Comparison of ENCODE assay signal across 10 cellular contexts in the genomic region with DNA sequence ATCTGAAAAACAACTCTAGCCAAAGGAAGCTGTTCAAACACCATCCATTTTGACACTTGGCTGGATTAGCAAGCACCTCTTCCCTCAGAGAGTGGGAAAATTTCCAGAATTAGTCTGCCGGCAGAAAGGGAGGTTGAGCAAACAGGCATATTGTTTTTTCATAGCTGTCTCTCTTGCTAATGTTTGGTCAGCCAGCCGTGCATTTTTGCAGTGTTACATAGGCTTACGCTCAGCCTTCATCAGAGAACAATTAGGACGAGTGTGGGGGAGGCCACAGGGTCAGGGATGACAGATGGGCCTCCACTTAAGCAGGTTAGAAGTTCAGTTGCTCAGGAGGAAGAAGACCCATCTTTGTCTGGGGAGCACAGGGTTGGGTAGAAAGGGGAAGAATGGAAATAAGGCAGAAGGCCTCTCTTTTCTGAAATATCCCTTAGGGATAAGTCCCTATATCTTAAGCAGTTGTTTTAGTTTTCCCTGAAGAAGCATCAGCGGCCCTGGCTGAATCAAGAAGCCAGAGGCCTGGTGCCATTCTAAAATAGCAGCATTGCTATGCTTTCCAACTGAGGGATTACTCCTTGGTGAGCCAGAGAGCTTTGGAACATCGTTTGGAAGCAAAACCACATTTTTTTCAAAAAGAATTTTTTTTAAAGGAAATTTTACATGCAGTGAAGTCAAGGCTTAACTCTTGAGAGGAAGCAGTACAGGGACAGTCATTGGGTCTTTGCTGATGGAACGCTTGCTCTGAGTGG.
DNase-seq lines count a peak whose midpoint lies in the region; FAIRE-seq and TF ChIP-seq lines count a peak whose summit lies in the region.
"Had no signal": no experiment of that assay in that cellular context is flagged by ENCODE, and none has a peak within 500 bp of the region (broad histone marks: within the 10 kb centered on the region; RNA-seq: fewer than 3 reads in every experiment).

No MANE protein-coding gene starts in this region.

- TF ChIP-seq POLR2A in H1 (IDR thresholded peaks at IDR 0.05; ENCODE audit: control extremely low read depth in 1 of 2, low read depth in 2 of 2, low read length in 2 of 2) (no peak), spleen (IDR thresholded peaks at IDR 0.05) (no peak)

- H3K36me3 Mint-ChIP-seq in nephron progenitor cell (ENCODE audit: low read depth): no peaks in the 10 kb centered on the region

- DNase-seq in BJ (ENCODE audit: low read depth): peak; percentile 55
- peak; percentile 76 for DNase-seq in NCI-H2029 treated with DMSO at 0.1 percent for 48 hours (lab: John Stamatoyannopoulos, UW)
- no peak for DNase-seq in H1 (ENCODE audit: low read depth in 1 of 2, low spot score in 2 of 2)
- DNase-seq in nephron progenitor cell: no peak
- no peak for DNase-seq in cerebellar nuclear complex (lab: John Stamatoyannopoulos, UW)
- no peak for DNase-seq in activated T-cell treated with anti-CD3 and anti-CD28 coated beads, Interleukin-2, amount 50 U/mL, for 1 hour
- no peak for DNase-seq in spleen
- no peak for DNase-seq in epidermal melanocyte (ENCODE audit: insufficient read length, low spot score)
- DNase-seq: central memory CD4-positive, alpha-beta T cell had no signal

- no peak for TF ChIP-seq CTCF in BJ (IDR thresholded peaks at IDR 0.05; ENCODE audit: insufficient read depth, low read depth, low read length)
- no peak for TF ChIP-seq CTCF in H1 (IDR thresholded peaks at IDR 0.05; ENCODE audit: control extremely low read depth in 1 of 3, insufficient read depth in 1 of 3, low read depth in 1 of 3, low read length in 3 of 3)
- no peak for TF ChIP-seq CTCF in nephron progenitor cell (IDR thresholded peaks at IDR 0.05)
- no peak for TF ChIP-seq CTCF in spleen (IDR thresholded peaks at IDR 0.05 in 8 of 11, conservative IDR thresholded peaks at IDR 0.05 in 3 of 11)

- no peak overlapping the region for H3K4ac ChIP-seq in H1 (replicated peaks; ENCODE audit: insufficient read length, low read depth, low read length)

- H3K23ac ChIP-seq in H1 (ENCODE audit: insufficient read length): no peak overlapping the region

- H3K18ac ChIP-seq in H1 (ENCODE audit: extremely low read depth, low read length): peak overlapping the region; percentile 68; the same call in 1 of the 2 replicates

- peaks cover 30% of the 10 kb centered on the region for H3K27me3 Mint-ChIP-seq in nephron progenitor cell (ENCODE audit: low read depth, poor library complexity)

- H2BK15ac ChIP-seq in H1 (ENCODE audit: low read length): 0 out of 2 replicates have a peak overlapping the region, but pooled peaks have one; percentile 40

- H2BK120ac ChIP-seq in H1 (replicated peaks; ENCODE audit: low read depth, low read length): peak overlapping the region; percentile 31

- H4K91ac ChIP-seq in H1 (replicated peaks; ENCODE audit: insufficient read length, low read length): peak overlapping the region; percentile 12

- no peaks in the 10 kb centered on the region for H3K27me3 ChIP-seq in BJ (ENCODE audit: control insufficient read depth, insufficient read depth, low read length)
- no peaks in the 10 kb centered on the region for H3K27me3 ChIP-seq in H1 (replicated peaks in 1 of 4; ENCODE audit: control insufficient read depth in 3 of 4, extremely low read depth in 1 of 4, insufficient read depth in 3 of 4, low read length in 3 of 4)
- peaks cover 0 to 20% (median 6%) of the 10 kb centered on the region in 7 donors for H3K27me3 ChIP-seq in spleen (replicated peaks in 1 of 7)

- no peak overlapping the region for H3K14ac ChIP-seq in H1 (ENCODE audit: insufficient read length)

- H3K4me3 Mint-ChIP-seq in nephron progenitor cell: no peak overlapping the region

- H3K23me2 ChIP-seq in H1 (ENCODE audit: low read depth, low read length): peaks cover 16% of the 10 kb centered on the region

- H2AFZ ChIP-seq in H1 (ENCODE audit: low read length): no peak overlapping the region

- TF ChIP-seq RAD21 in H1 (IDR thresholded peaks at IDR 0.05 in 1 of 2, conservative IDR thresholded peaks at IDR 0.05 in 1 of 2; ENCODE audit: low read depth in 2 of 2, low read length in 2 of 2): no peak

- POLR2A ChIA-PET in BJ (lab: Charles Lee): no interaction called here
- POLR2A ChIA-PET in H1 (lab: Charles Lee; ENCODE audit: partially characterized antibody): interaction anchor here (1.9 kb wide), 1 partner anchor 39 kb away, joined by 4 read pairs; no protein-coding TSS in a partner anchor

- H3K4me1 ChIP-seq in H1 (replicated peaks in 1 of 4; ENCODE audit: control insufficient read depth in 3 of 4, insufficient read depth in 4 of 4, low read length in 3 of 4): peaks cover 9 to 31% (median 20%) of the 10 kb centered on the region in 4 experiments
- H3K4me1 ChIP-seq in spleen: peaks cover 0 to 8% (median 6%) of the 10 kb centered on the region in 6 donors

- H3K36me3 ChIP-seq in BJ (ENCODE audit: control insufficient read depth, insufficient read depth, low read length) (no peaks in the 10 kb centered on the region), H1 (ENCODE audit: control insufficient read depth in 2 of 4, insufficient read depth in 4 of 4, low read length in 3 of 4) (peaks cover 0 to 4% (median 0%) of the 10 kb centered on the region in 4 experiments; a peak in 1 of 8 replicates), spleen (no peaks in the 10 kb centered on the region)

- H2BK12ac ChIP-seq in H1 (ENCODE audit: low read depth, low read length): peak overlapping the region; percentile 97; the same call in 1 of the 2 replicates

- CTCF ChIA-PET in BJ (lab: Yijun Ruan, JAX) (interaction anchor here (1.0 to 5.8 kb wide), 5 partner anchors 12 to 292 kb away, joined by 4 to 31 read pairs (median 5); no protein-coding TSS in a partner anchor), H1 (lab: Charles Lee; ENCODE audit: partially characterized antibody) (interaction anchor here (0.6 to 0.8 kb wide), 2 partner anchors 33 to 91 kb away, joined by 3 read pairs; no protein-coding TSS in a partner anchor)

- peak overlapping the region; percentile 91; the same call in 1 of the 2 replicates for H2BK20ac ChIP-seq in H1 (ENCODE audit: low read length)

- peak overlapping the region; percentile 96; the same call in 1 of the 2 replicates for H2BK5ac ChIP-seq in H1 (ENCODE audit: low read depth, low read length)

- no peak overlapping the region for H3K9ac ChIP-seq in H1 (replicated peaks in 1 of 4; ENCODE audit: extremely low read depth in 1 of 4, low read depth in 3 of 4, low read length in 3 of 4)

- H3K79me1 ChIP-seq in H1 (ENCODE audit: low read depth, low read length): no peaks in the 10 kb centered on the region

- H3K9me3 Mint-ChIP-seq in nephron progenitor cell: peaks cover 6% of the 10 kb centered on the region

- H3K4me2 ChIP-seq in H1 (ENCODE audit: insufficient read depth in 1 of 2, low read depth in 2 of 2, low read length in 2 of 2): no peak overlapping the region

- no peak overlapping the region for H4K5ac ChIP-seq in H1 (ENCODE audit: insufficient read length, low read depth, low read length)

- FAIRE-seq in H1 (lab: Jason Lieb, UNC): no peak
- FAIRE-seq: G401.6 had no signal

- no peaks in the 10 kb centered on the region for H4K20me1 ChIP-seq in H1 (replicated peaks in 1 of 2; ENCODE audit: control insufficient read depth in 1 of 2, insufficient read depth in 2 of 2, low read length in 2 of 2)

- peaks cover 37% of the 10 kb centered on the region for H3K4me1 Mint-ChIP-seq in nephron progenitor cell

- no peak overlapping the region for H3K56ac ChIP-seq in H1 (replicated peaks; ENCODE audit: insufficient read length, low read depth, low read length)

- H3K27ac Mint-ChIP-seq in nephron progenitor cell: peak overlapping the region; percentile 72

- intact Hi-C loops in spleen (cut with DNase I; ENCODE audit: low total_unique reads): no loop called here

- no peak for TF ChIP-seq EP300 in H1 (IDR thresholded peaks at IDR 0.05; ENCODE audit: borderline replicate concordance in 1 of 2, low read depth in 2 of 2, low read length in 2 of 2)

- no peaks in the 10 kb centered on the region for H3K79me2 ChIP-seq in H1 (ENCODE audit: control insufficient read depth in 1 of 2, insufficient read depth in 2 of 2, low read length in 2 of 2)

- peaks cover 7% of the 10 kb centered on the region in 2 experiments; a peak in 3 of 4 replicates for H3K9me3 ChIP-seq in H1 (ENCODE audit: insufficient read depth in 2 of 2, low read depth in 1 of 2, low read length in 1 of 2)
- H3K9me3 ChIP-seq in spleen: no peaks in the 10 kb centered on the region

- H2AK5ac ChIP-seq in H1 (ENCODE audit: low read depth, low read length): 0 out of 2 replicates have a peak overlapping the region, but pooled peaks have one; percentile 79

- no peak overlapping the region for H4K8ac ChIP-seq in H1 (ENCODE audit: extremely low read depth, insufficient read depth, low read length)

- H3K27ac ChIP-seq in H1 (ENCODE audit: low read depth, low read length) (no peak overlapping the region), spleen (peak overlapping the region in 1 of 8 donors; percentile 22)

- 84% methylated on average over 7 of the region's 7 CpGs; no CpG with 5 or more reads in 1 of the 2 experiments for WGBS in H1 (ENCODE audit: extremely low coverage in 1 of 2, insufficient coverage in 1 of 2, insufficient read length in 1 of 2, insufficient replicate concordance in 2 of 2, low coverage in 1 of 2, low lambda C conversion rate in 2 of 2, missing lambda C conversion rate in 1 of 2), 2 experiments
- 57 to 82% (median 74%) methylated on average over 7 of the region's 7 CpGs for WGBS in spleen, 5 donors

- H3K4me3 ChIP-seq in BJ (ENCODE audit: low read depth, low read length) (no peak overlapping the region), H1 (ENCODE audit: extremely low read depth in 1 of 4, insufficient read depth in 2 of 4, low read depth in 3 of 4, low read length in 4 of 4) (no peak overlapping the region), spleen (no peak overlapping the region)

TF ChIP-seq in H1, 55 proteins besides CTCF, POLR2A, EP300 and RAD21:
- TF ChIP-seq SIX5 (IDR thresholded peaks at IDR 0.05; ENCODE audit: low read depth, low read length): no peak
- no peak for TF ChIP-seq GABPA (IDR thresholded peaks at IDR 0.05; ENCODE audit: borderline replicate concordance, insufficient read depth, low read length)
- TF ChIP-seq SP4 (IDR thresholded peaks at IDR 0.05; ENCODE audit: low read length): no peak

Comparison
In these comparisons a context has a peak if more than half of its experiments do, and no peak if none do; other contexts are left out.
1. DNase-seq: peak in BJ (single experiment) and NCI-H2029 treated with DMSO at 0.1 percent for 48 hours (single experiment); none in H1 (0 of 2), nephron progenitor cell (single experiment), cerebellar nuclear complex (0 of 2), activated T-cell treated with anti-CD3 and anti-CD28 coated beads, Interleukin-2, amount 50 U/mL, for 1 hour (single experiment), spleen (single experiment) and epidermal melanocyte (single experiment).